In the genomic region with DNA sequence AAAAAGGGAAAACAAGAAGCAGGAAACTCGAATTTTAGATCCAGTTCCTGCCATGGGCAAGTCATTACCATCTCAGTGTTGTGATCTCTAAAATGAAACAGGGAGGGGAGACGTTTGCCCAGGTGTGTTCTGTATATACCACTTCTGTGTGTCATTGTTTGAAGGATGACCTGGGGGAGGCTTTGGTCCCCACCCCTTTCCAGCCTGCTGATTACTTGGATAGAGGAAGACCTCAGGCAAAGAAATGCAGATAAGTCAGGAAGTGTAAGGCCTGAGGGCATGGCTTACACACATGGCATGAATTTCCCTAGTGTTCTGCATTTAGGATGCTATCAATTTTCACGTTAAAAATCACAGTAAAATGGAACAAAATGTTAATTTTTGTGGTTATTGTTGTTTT, we compare ENCODE assay signal across 30 cellular contexts.
DNase-seq lines count a peak whose midpoint lies in the region; ATAC-seq and TF ChIP-seq lines count a peak whose summit lies in the region.
"Had no signal": no experiment of that assay in that cellular context is flagged by ENCODE, and none has a peak within 500 bp of the region (broad histone marks: within the 10 kb centered on the region; RNA-seq: fewer than 3 reads in every experiment).

No MANE protein-coding gene starts in this region.

- peaks cover 0 to 5% (median 0%) of the 10 kb centered on the region in 11 donors for H3K9me3 Mint-ChIP-seq in naive thymus-derived CD4-positive, alpha-beta T cell
- peaks cover 0 to 4% of the 10 kb centered on the region in 2 donors for H3K9me3 Mint-ChIP-seq in stimulated activated naive CD8-positive, alpha-beta T cell treated with anti-CD3 and anti-CD28 coated beads, Interleukin-15, amount 100 ng/mL, for 72 hours
- H3K9me3 Mint-ChIP-seq: natural killer cell treated with Interleukin-12 subunit alpha and Interleukin-12 subunit beta and Interleukin-15 and Interleukin-18, amount 100 ng/mL, for 72 hours had no signal

- intact Hi-C loops in PC-3 (cut with micrococcal nuclease): no loop called here
- intact Hi-C loops in naive thymus-derived CD4-positive, alpha-beta T cell (cut with micrococcal nuclease): no loop called here

- H3K9ac ChIP-seq in PC-3 (ENCODE audit: low read length): no peak overlapping the region

- H3K27ac Mint-ChIP-seq in naive thymus-derived CD4-positive, alpha-beta T cell: peak overlapping the region in 7 of 9 donors; percentile 11 to 89 (median 75)
- no peak overlapping the region for H3K27ac Mint-ChIP-seq in stimulated activated naive CD8-positive, alpha-beta T cell treated with anti-CD3 and anti-CD28 coated beads, Interleukin-15, amount 100 ng/mL, for 72 hours

- no peaks in the 10 kb centered on the region for H3K27me3 ChIP-seq in DOHH2 (ENCODE audit: control insufficient read depth, low read length)
- peaks cover 30% of the 10 kb centered on the region for H3K27me3 ChIP-seq in PC-3 (ENCODE audit: low read length)
- no peaks in the 10 kb centered on the region for H3K27me3 ChIP-seq in naive thymus-derived CD4-positive, alpha-beta T cell (ENCODE audit: control insufficient read depth in 2 of 2, insufficient read depth in 2 of 2, low read length in 2 of 2)
- H3K27me3 ChIP-seq: gastrocnemius medialis, suprapubic skin had no signal

- H3K4me1 ChIP-seq in DOHH2 (ENCODE audit: control insufficient read depth, low read length): peaks cover 78% of the 10 kb centered on the region
- H3K4me1 ChIP-seq in PC-3 (ENCODE audit: insufficient read depth, low read length): peaks cover 6% of the 10 kb centered on the region; the same call in 1 of the 2 replicates
- H3K4me1 ChIP-seq in naive thymus-derived CD4-positive, alpha-beta T cell (ENCODE audit: control insufficient read depth in 2 of 2, insufficient read depth in 2 of 2, low read length in 2 of 2): peaks cover 12 to 40% of the 10 kb centered on the region in 2 donors
- H3K4me1 ChIP-seq: gastrocnemius medialis, suprapubic skin had no signal

- peak overlapping the region in 4 of 10 donors; percentile 23 to 69 (median 31) for H3K4me3 Mint-ChIP-seq in naive thymus-derived CD4-positive, alpha-beta T cell
- no peak overlapping the region for H3K4me3 Mint-ChIP-seq in stimulated activated naive CD8-positive, alpha-beta T cell treated with anti-CD3 and anti-CD28 coated beads, Interleukin-15, amount 100 ng/mL, for 72 hours

- POLR2A ChIA-PET in PC-3 (lab: Charles Lee; ENCODE audit: unreplicated experiment): no interaction called here
- POLR2A ChIA-PET in naive thymus-derived CD4-positive, alpha-beta T cell (lab: Charles Lee): interaction anchor here (0.7 to 5.9 kb wide), 3 partner anchors 18 to 190 kb away, joined by 3 to 76 read pairs (median 4); no protein-coding TSS in a partner anchor

- no peaks in the 10 kb centered on the region for H3K27me3 Mint-ChIP-seq in naive thymus-derived CD4-positive, alpha-beta T cell
- H3K27me3 Mint-ChIP-seq in stimulated activated naive CD8-positive, alpha-beta T cell treated with anti-CD3 and anti-CD28 coated beads, Interleukin-15, amount 100 ng/mL, for 72 hours: no peaks in the 10 kb centered on the region
- H3K27me3 Mint-ChIP-seq: activated naive CD8-positive, alpha-beta T cell treated with anti-CD3 and anti-CD28 coated beads for 36 hours; stimulated activated naive B cell treated with anti-CD40 and anti-IgM and Interleukin-4, amounts not matched to agents 10 μg/mL and 1 μg/mL and 100 μg/mL, for 72 hours had no signal

- H4K20me1 ChIP-seq in DOHH2 (ENCODE audit: control insufficient read depth, insufficient read depth, low read depth, low read length): no peaks in the 10 kb centered on the region
- no peaks in the 10 kb centered on the region for H4K20me1 ChIP-seq in PC-3 (ENCODE audit: low read length)

- H3K36me3 ChIP-seq in DOHH2 (ENCODE audit: control insufficient read depth, low read length) (no peaks in the 10 kb centered on the region), PC-3 (ENCODE audit: low read depth, low read length) (no peaks in the 10 kb centered on the region)
- H3K36me3 ChIP-seq in naive thymus-derived CD4-positive, alpha-beta T cell (ENCODE audit: control insufficient read depth in 2 of 3, insufficient read depth in 3 of 3, low read length in 3 of 3): no peaks in the 10 kb centered on the region
- H3K36me3 ChIP-seq: gastrocnemius medialis, lower lobe of right lung, suprapubic skin had no signal

- peaks cover 39 to 68% (median 65%) of the 10 kb centered on the region in 7 donors for H3K4me1 Mint-ChIP-seq in naive thymus-derived CD4-positive, alpha-beta T cell
- H3K4me1 Mint-ChIP-seq in stimulated activated naive CD8-positive, alpha-beta T cell treated with anti-CD3 and anti-CD28 coated beads, Interleukin-15, amount 100 ng/mL, for 72 hours: peaks cover 100% of the 10 kb centered on the region

- CTCF ChIA-PET in PC-3 (lab: Charles Lee): no interaction called here
- CTCF ChIA-PET in naive thymus-derived CD4-positive, alpha-beta T cell (lab: Charles Lee): no interaction called here

- peaks cover 0 to 8% (median 0%) of the 10 kb centered on the region in 5 donors for H3K36me3 Mint-ChIP-seq in naive thymus-derived CD4-positive, alpha-beta T cell
- H3K36me3 Mint-ChIP-seq: CD14-positive monocyte; natural killer cell treated with Interleukin-12 subunit alpha and Interleukin-12 subunit beta and Interleukin-15 and Interleukin-18, amount 100 ng/mL, for 72 hours had no signal

- no peak for ATAC-seq in PC-3
- no peak for ATAC-seq in naive thymus-derived CD4-positive, alpha-beta T cell
- no peak for ATAC-seq in stimulated activated naive CD8-positive, alpha-beta T cell treated with anti-CD3 and anti-CD28 coated beads, Interleukin-15, amount 100 ng/mL, for 72 hours
- ATAC-seq in GM21529 (IDR thresholded peaks at IDR 0.05; ENCODE audit: unreplicated experiment): no peak
- ATAC-seq: gastrocnemius medialis; lower lobe of right lung; natural killer cell treated with Interleukin-12 subunit alpha and Interleukin-12 subunit beta and Interleukin-15 and Interleukin-18, amount 100 ng/mL, for 72 hours; Panc1; SK-N-SH treated with all-trans-retinoic acid at 6 μM for 48 hours; stimulated activated naive B cell treated with anti-CD40 and anti-IgM and Interleukin-4, amounts not matched to agents 10 μg/mL and 1 μg/mL and 100 μg/mL, for 72 hours had no signal

- H3K4me2 ChIP-seq in DOHH2 (ENCODE audit: low read length): peak overlapping the region; percentile 81
- no peak overlapping the region for H3K4me2 ChIP-seq in PC-3 (ENCODE audit: low read length)

- H3K9me2 ChIP-seq in DOHH2 (replicated peaks; ENCODE audit: control insufficient read depth, low read length): no peaks in the 10 kb centered on the region
- H3K9me2 ChIP-seq in PC-3 (replicated peaks; ENCODE audit: low read length): no peaks in the 10 kb centered on the region

- H3K9me3 ChIP-seq in DOHH2 (ENCODE audit: control insufficient read depth, insufficient read depth, low read length) (no peaks in the 10 kb centered on the region), PC-3 (ENCODE audit: low read length) (no peaks in the 10 kb centered on the region)
- no peaks in the 10 kb centered on the region for H3K9me3 ChIP-seq in naive thymus-derived CD4-positive, alpha-beta T cell (ENCODE audit: control insufficient read depth in 2 of 3, low read length in 3 of 3)
- H3K9me3 ChIP-seq: gastrocnemius medialis, lower lobe of right lung, suprapubic skin had no signal

- H3K79me2 ChIP-seq in DOHH2 (ENCODE audit: control insufficient read depth, low read length) (no peaks in the 10 kb centered on the region), PC-3 (ENCODE audit: low read length) (no peaks in the 10 kb centered on the region)

- TF ChIP-seq CTCF in DOHH2 (IDR thresholded peaks at IDR 0.05; ENCODE audit: low read depth, low read length, poor library complexity, severe bottlenecking): no peak
- TF ChIP-seq CTCF in PC-3 (conservative IDR thresholded peaks at IDR 0.05; ENCODE audit: low read depth, low read length): no peak

- no TSS peak for BruUV-seq in PC-3 (replicated peaks; lab: Mats Ljungman, UMichigan)

- DNase-seq in NCI-H1417 (lab: John Stamatoyannopoulos, UW): peak in 2 of 3 experiments; percentile 8 to 25
- DNase-seq in NCI-H1417 treated with DMSO at 0.1 percent for 48 hours (lab: John Stamatoyannopoulos, UW): no peak
- DNase-seq in PC-3: peak; percentile 30
- no peak for DNase-seq in naive thymus-derived CD4-positive, alpha-beta T cell
- no peak for DNase-seq in stimulated activated naive CD8-positive, alpha-beta T cell treated with anti-CD3 and anti-CD28 coated beads, Interleukin-15, amount 100 ng/mL, for 72 hours
- DNase-seq in activated gamma-delta T cell (lab: John Stamatoyannopoulos, UW): no peak
- DNase-seq: activated CD4-positive, alpha-beta T cell treated with anti-CD3 and anti-CD28 coated beads, Interleukin-2, amount 50 U/mL, for 48 hours; activated CD4-positive, CD25-positive, alpha-beta regulatory T cell treated with anti-CD3 and anti-CD28 coated beads, Interleukin-2, amount 50 U/mL, for 72 hours; activated naive CD8-positive, alpha-beta T cell treated with anti-CD3 and anti-CD28 coated beads for 36 hours; aorta; DMS79 treated with DMSO at 0.1 percent for 48 hours; effector CD4-positive, alpha-beta T cell; gastrocnemius medialis; H7; kidney glomerular epithelial cell; lower lobe of right lung; MM.1S; NCI-H226; NK-92 treated with Interleukin-12 subunit alpha and Interleukin-12 subunit beta, amount 100 ng/mL, for 24 hours; Right ventricle myocardium superior; stimulated activated naive B cell treated with anti-CD40 and anti-IgM and Interleukin-4, amounts not matched to agents 10 μg/mL and 1 μg/mL and 100 μg/mL, for 72 hours had no signal

- no peak overlapping the region for H3K4me3 ChIP-seq in DOHH2 (ENCODE audit: low read length)
- H3K4me3 ChIP-seq in PC-3 (ENCODE audit: low read length): no peak overlapping the region
- H3K4me3 ChIP-seq in naive thymus-derived CD4-positive, alpha-beta T cell (ENCODE audit: low read length): no peak overlapping the region
- H3K4me3 ChIP-seq: gastrocnemius medialis, lower lobe of right lung, skin epidermis, suprapubic skin had no signal

- H3F3A ChIP-seq in DOHH2 (ENCODE audit: control insufficient read depth, insufficient read depth): peaks cover 5% of the 10 kb centered on the region; the same call in 1 of the 2 replicates
- H3F3A ChIP-seq in PC-3 (ENCODE audit: low read length, unreplicated experiment): no peaks in the 10 kb centered on the region

- H3K27ac ChIP-seq in DOHH2 (ENCODE audit: low read depth, low read length) (no peak overlapping the region; the same call in 1 of the 2 replicates), PC-3 (ENCODE audit: low read length) (no peak overlapping the region)
- H3K27ac ChIP-seq in naive thymus-derived CD4-positive, alpha-beta T cell (ENCODE audit: low read depth, low read length): no peak overlapping the region
- H3K27ac ChIP-seq: 22Rv1, gastrocnemius medialis, lower lobe of right lung, suprapubic skin had no signal

- no peak overlapping the region for H2AFZ ChIP-seq in PC-3 (ENCODE audit: low read length)

Comparison
In these comparisons a context has a peak if more than half of its experiments do, and no peak if none do; other contexts are left out.
1. DNase-seq: peak in NCI-H1417 (2 of 3) and PC-3 (single experiment); none in NCI-H1417 treated with DMSO at 0.1 percent for 48 hours (single experiment), naive thymus-derived CD4-positive, alpha-beta T cell (0 of 9), stimulated activated naive CD8-positive, alpha-beta T cell treated with anti-CD3 and anti-CD28 coated beads, Interleukin-15, amount 100 ng/mL, for 72 hours (0 of 2) and activated gamma-delta T cell (single experiment).
2. H3K27ac Mint-ChIP-seq: peak in naive thymus-derived CD4-positive, alpha-beta T cell (7 of 9); none in stimulated activated naive CD8-positive, alpha-beta T cell treated with anti-CD3 and anti-CD28 coated beads, Interleukin-15, amount 100 ng/mL, for 72 hours (0 of 2).